In genomic region chr10:37754538-37755323, GRCh38 we compare ENCODE assay signal across 8 cellular contexts.
A peak's percentile ranks its signal among the peaks of the same experiment; 100 is the strongest.
DNase-seq lines count a peak whose midpoint lies in the region; ATAC-seq and TF ChIP-seq lines count a peak whose summit lies in the region.

No MANE protein-coding gene starts in this region.

- peak; percentile 65 for TF ChIP-seq CTCF in HL-60 (IDR thresholded peaks at IDR 0.05; ENCODE audit: insufficient read depth, low read length)
- peak; percentile 93 for TF ChIP-seq CTCF in WERI-Rb-1 (IDR thresholded peaks at IDR 0.05; ENCODE audit: low read depth, low read length)
- TF ChIP-seq CTCF in nephron progenitor cell (IDR thresholded peaks at IDR 0.05): no peak

- no peak overlapping the region for H3K4me3 Mint-ChIP-seq in nephron progenitor cell

- no peaks in the 10 kb centered on the region for H3K36me3 ChIP-seq in WERI-Rb-1

- no peak overlapping the region for H3K4me3 ChIP-seq in HL-60 (replicated peaks; ENCODE audit: insufficient read depth, low read length)
- H3K4me3 ChIP-seq in WERI-Rb-1 (ENCODE audit: low read depth, low read length): no peak overlapping the region

- H3K27ac Mint-ChIP-seq in nephron progenitor cell: no peak overlapping the region

- H3K27me3 ChIP-seq in HL-60 (ENCODE audit: insufficient read depth, poor library complexity, severe bottlenecking) (no peaks in the 10 kb centered on the region), WERI-Rb-1 (ENCODE audit: insufficient read depth, low read depth, severe bottlenecking) (no peaks in the 10 kb centered on the region)

- H3K36me3 Mint-ChIP-seq in nephron progenitor cell (ENCODE audit: low read depth): peaks cover 4% of the 10 kb centered on the region

- peaks cover 87% of the 10 kb centered on the region for H3K9me3 Mint-ChIP-seq in nephron progenitor cell

- H3K27ac ChIP-seq in HL-60 (replicated peaks) (no peak overlapping the region), WERI-Rb-1 (no peak overlapping the region)

- no peaks in the 10 kb centered on the region for H3K9me3 ChIP-seq in WERI-Rb-1 (ENCODE audit: severe bottlenecking)

- no peak for ATAC-seq in GM19455 (IDR thresholded peaks at IDR 0.05; ENCODE audit: unreplicated experiment)
- ATAC-seq in HG03378 (IDR thresholded peaks at IDR 0.05; ENCODE audit: unreplicated experiment): no peak

- H3K4me1 Mint-ChIP-seq in nephron progenitor cell: no peaks in the 10 kb centered on the region

- peak; percentile 0 for DNase-seq in NCI-H1092 treated with DMSO at 0.1 percent for 48 hours (lab: John Stamatoyannopoulos, UW)
- DNase-seq in NCI-H1092 (lab: John Stamatoyannopoulos, UW): no peak
- DNase-seq in HL-60 (ENCODE audit: low read depth in 1 of 2, low spot score in 1 of 2): peak in 1 of 2 experiments; percentile 45
- DNase-seq in WERI-Rb-1: peak; percentile 70
- peak; percentile 49 for DNase-seq in myocyte (ENCODE audit: low read depth)
- DNase-seq in nephron progenitor cell: no peak

- peaks cover 3% of the 10 kb centered on the region for H3K27me3 Mint-ChIP-seq in nephron progenitor cell (ENCODE audit: low read depth, poor library complexity)

Comparison
In these comparisons a context has a peak if more than half of its experiments do, and no peak if none do; other contexts are left out.
1. DNase-seq: peak in NCI-H1092 treated with DMSO at 0.1 percent for 48 hours (single experiment), WERI-Rb-1 (single experiment) and myocyte (single experiment); none in NCI-H1092 (single experiment) and nephron progenitor cell (single experiment).